16 cellular contexts compared by ENCODE assay signal in genomic region chr12:131555866-131556265, GRCh38.
DNase-seq lines count a peak whose midpoint lies in the region; ATAC-seq and TF ChIP-seq lines count a peak whose summit lies in the region.
"Had no signal": no experiment of that assay in that cellular context is flagged by ENCODE, and none has a peak within 500 bp of the region (broad histone marks: within the 10 kb centered on the region; RNA-seq: fewer than 3 reads in every experiment).

No MANE protein-coding gene starts in this region.

- H3K9me3 ChIP-seq in NT2/D1 (ENCODE audit: insufficient read depth, low read length), result no peaks in the 10 kb centered on the region; the same call in 1 of the 2 replicates
- no peaks in the 10 kb centered on the region for H3K9me3 ChIP-seq in T-helper 17 cell (ENCODE audit: control insufficient read depth, low read length, poor library complexity, severe bottlenecking)
- no peaks in the 10 kb centered on the region for H3K9me3 ChIP-seq in esophagus squamous epithelium
- no peaks in the 10 kb centered on the region for H3K9me3 ChIP-seq in neuronal stem cell (replicated peaks in 1 of 2; ENCODE audit: control insufficient read depth in 2 of 2, insufficient read depth in 1 of 2, low read depth in 1 of 2, low read length in 2 of 2)
- H3K9me3 ChIP-seq: BLaER1 treated with 17β-estradiol and CSF1 and Interleukin-3, amounts not matched to agents 10 nM and 100 nM had no signal

- H3K23ac ChIP-seq in neuronal stem cell (ENCODE audit: low read depth, low read length, poor library complexity), result no peak overlapping the region

- H3K4me1 Mint-ChIP-seq in T-helper 17 cell (no peaks in the 10 kb centered on the region), Calu3 (ENCODE audit: low read depth, unreplicated experiment) (no peaks in the 10 kb centered on the region)
- H3K4me1 Mint-ChIP-seq: B cell had no signal

- H3K36me3 Mint-ChIP-seq in T-helper 17 cell (ENCODE audit: low read depth) (no peaks in the 10 kb centered on the region), Calu3 (ENCODE audit: insufficient read depth, unreplicated experiment) (peaks cover 10% of the 10 kb centered on the region)
- H3K36me3 Mint-ChIP-seq: CD8-positive, alpha-beta T cell had no signal

- H3K4ac ChIP-seq in neuronal stem cell (ENCODE audit: low read length), result no peak overlapping the region

- no peaks in the 10 kb centered on the region for H3K27me3 ChIP-seq in NT2/D1 (ENCODE audit: insufficient read depth, insufficient read length)
- peaks cover 0 to 45% (median 0%) of the 10 kb centered on the region in 4 donors for H3K27me3 ChIP-seq in esophagus squamous epithelium
- H3K27me3 ChIP-seq in neuronal stem cell (ENCODE audit: control insufficient read depth in 3 of 3, insufficient read depth in 3 of 3, low read depth in 1 of 3, low read length in 3 of 3), result no peaks in the 10 kb centered on the region
- H3K27me3 ChIP-seq: BLaER1 treated with 17β-estradiol and CSF1 and Interleukin-3, amounts not matched to agents 10 nM and 100 nM had no signal

- no peak overlapping the region for H2AFZ ChIP-seq in neuronal stem cell (ENCODE audit: low read length)
- H2AFZ ChIP-seq: GM23248 had no signal

- H3K27ac ChIP-seq in esophagus squamous epithelium, result peak overlapping the region; percentile 52 to 65 (median 55)
- H3K27ac ChIP-seq in neuronal stem cell (replicated peaks; ENCODE audit: low read length), result no peak overlapping the region
- H3K27ac ChIP-seq: BLaER1 treated with 17β-estradiol and CSF1 and Interleukin-3, amounts not matched to agents 10 nM and 100 nM; GM23248 had no signal

- H3K14ac ChIP-seq in neuronal stem cell (ENCODE audit: low read length), result no peak overlapping the region

- H3K27me3 Mint-ChIP-seq in T-helper 17 cell (peaks cover 10% of the 10 kb centered on the region), Calu3 (ENCODE audit: unreplicated experiment) (peaks cover 76% of the 10 kb centered on the region)

- no peak for DNase-seq in NT2/D1 (ENCODE audit: low read depth, low spot score)
- no peak for DNase-seq in T-helper 17 cell
- DNase-seq in esophagus squamous epithelium (lab: John Stamatoyannopoulos, UW), result no peak
- no peak for DNase-seq in neuronal stem cell (ENCODE audit: low spot score)
- DNase-seq in Calu3, result no peak
- DNase-seq in H4 (ENCODE audit: low spot score), result no peak
- DNase-seq: CD8-positive, alpha-beta T cell; DMS 273 treated with DMSO at 0.1 percent for 48 hours; H7; HFFc6; IMR-90 had no signal

- H3K18ac ChIP-seq in neuronal stem cell (ENCODE audit: low read length), result peak overlapping the region; percentile 83

- no peak overlapping the region for H2BK120ac ChIP-seq in neuronal stem cell (ENCODE audit: low read depth, low read length)

- H3K9ac ChIP-seq in NT2/D1 (ENCODE audit: insufficient read length, low read depth) (peak overlapping the region; percentile 36), neuronal stem cell (ENCODE audit: low read depth, low read length, poor library complexity) (peak overlapping the region; percentile 21)
- H3K9ac ChIP-seq: BLaER1 treated with 17β-estradiol and CSF1 and Interleukin-3, amounts not matched to agents 10 nM and 100 nM; GM23248 had no signal

- H3K4me3 Mint-ChIP-seq in T-helper 17 cell (no peak overlapping the region), Calu3 (ENCODE audit: low read depth, unreplicated experiment) (no peak overlapping the region)
- H3K4me3 Mint-ChIP-seq: B cell; CD8-positive, alpha-beta T cell; HFFc6 had no signal

- CTCF ChIA-PET in Calu3 (lab: Charles Lee), result interaction anchor here (0.7 to 1.0 kb wide), 2 partner anchors 12 to 69 kb away, joined by 3 to 4 read pairs; no protein-coding TSS in a partner anchor

- no peak for TF ChIP-seq CTCF in esophagus squamous epithelium (IDR thresholded peaks at IDR 0.05)
- TF ChIP-seq CTCF in Calu3 (IDR thresholded peaks at IDR 0.05; ENCODE audit: unreplicated experiment), result no peak

- peaks cover 2% of the 10 kb centered on the region for H3K79me1 ChIP-seq in neuronal stem cell (ENCODE audit: low read depth, low read length)

- H3K4me1 ChIP-seq in NT2/D1 (ENCODE audit: insufficient read depth, insufficient read length) (peaks cover 32% of the 10 kb centered on the region), esophagus squamous epithelium (peaks cover 6 to 29% (median 8%) of the 10 kb centered on the region in 3 donors), neuronal stem cell (ENCODE audit: control insufficient read depth in 2 of 2, insufficient read depth in 1 of 2, low read depth in 1 of 2, low read length in 2 of 2) (peaks cover 0 to 38% of the 10 kb centered on the region in 2 donors)
- H3K4me1 ChIP-seq: BLaER1 treated with 17β-estradiol and CSF1 and Interleukin-3, amounts not matched to agents 10 nM and 100 nM had no signal

- intact Hi-C loops in esophagus squamous epithelium (cut with DNase I), result no loop called here
- intact Hi-C loops in Calu3 (cut with micrococcal nuclease; ENCODE audit: unreplicated experiment), result no loop called here

- H4K8ac ChIP-seq in neuronal stem cell (ENCODE audit: low read depth, low read length), result no peak overlapping the region

- ATAC-seq in T-helper 17 cell, result no peak
- ATAC-seq in GM18868 (IDR thresholded peaks at IDR 0.05; ENCODE audit: unreplicated experiment), result no peak
- ATAC-seq: CD8-positive, alpha-beta T cell; HCT116 had no signal

- H3K4me3 ChIP-seq in NT2/D1 (ENCODE audit: insufficient read length, low read depth) (no peak overlapping the region), esophagus squamous epithelium (no peak overlapping the region), neuronal stem cell (ENCODE audit: low read length in 2 of 2) (no peak overlapping the region)
- H3K4me3 ChIP-seq: BLaER1 treated with 17β-estradiol and CSF1 and Interleukin-3, amounts not matched to agents 10 nM and 100 nM; GM23248 had no signal

- H3K9me3 Mint-ChIP-seq in Calu3 (ENCODE audit: low read depth, unreplicated experiment), result peaks cover 4% of the 10 kb centered on the region
- H3K9me3 Mint-ChIP-seq: CD8-positive, alpha-beta T cell had no signal

- no peak overlapping the region for H2BK5ac ChIP-seq in neuronal stem cell (ENCODE audit: low read length)

- peak overlapping the region; percentile 81 for H2AK5ac ChIP-seq in neuronal stem cell (ENCODE audit: low read depth, low read length)

- peak overlapping the region; percentile 21 for H2BK15ac ChIP-seq in neuronal stem cell (ENCODE audit: low read length)

- no peak overlapping the region for H4K91ac ChIP-seq in neuronal stem cell (ENCODE audit: low read depth, low read length, poor library complexity)

- H2BK12ac ChIP-seq in neuronal stem cell (ENCODE audit: low read length), result no peak overlapping the region

- H3K27ac Mint-ChIP-seq in T-helper 17 cell (peak overlapping the region; percentile 43), Calu3 (ENCODE audit: unreplicated experiment) (no peak overlapping the region)
- H3K27ac Mint-ChIP-seq: B cell; CD8-positive, alpha-beta T cell; HFFc6 had no signal

- no peak for TF ChIP-seq POLR2A in esophagus squamous epithelium (IDR thresholded peaks at IDR 0.05)

- WGBS in esophagus squamous epithelium, 2 donors, result 30% methylated on average over 2 of the region's 13 CpGs; no CpG with 5 or more reads in 1 of the 2 donors
- no CpG with 5 or more reads among the region's 13 CpGs for WGBS in neuronal stem cell (ENCODE audit: extremely low coverage in 2 of 2, insufficient read length in 2 of 2, insufficient replicate concordance in 1 of 2), 2 donors

- H3K4me2 ChIP-seq in neuronal stem cell (ENCODE audit: insufficient read depth, low read length, poor library complexity, severe bottlenecking), result peak overlapping the region; percentile 11
- H3K4me2 ChIP-seq: BLaER1 treated with 17β-estradiol and CSF1 and Interleukin-3, amounts not matched to agents 10 nM and 100 nM had no signal

- BruUV-seq in Calu3 (replicated peaks; lab: Mats Ljungman, UMichigan), result no TSS peak

- H3K36me3 ChIP-seq in NT2/D1 (ENCODE audit: insufficient read depth, insufficient read length, low read length) (no peaks in the 10 kb centered on the region), esophagus squamous epithelium (no peaks in the 10 kb centered on the region), neuronal stem cell (replicated peaks in 1 of 2; ENCODE audit: control insufficient read depth in 2 of 2, insufficient read depth in 2 of 2, low read length in 2 of 2) (no peaks in the 10 kb centered on the region)
- H3K36me3 ChIP-seq: BLaER1 treated with 17β-estradiol and CSF1 and Interleukin-3, amounts not matched to agents 10 nM and 100 nM had no signal
